21 cellular contexts compared by ENCODE assay signal in genomic region chr5:37165761-37166160, GRCh38.
DNase-seq lines count a peak whose midpoint lies in the region; ATAC-seq, FAIRE-seq and TF ChIP-seq lines count a peak whose summit lies in the region.
"Had no signal": no experiment of that assay in that cellular context is flagged by ENCODE, and none has a peak within 500 bp of the region (broad histone marks: within the 10 kb centered on the region; RNA-seq: fewer than 3 reads in every experiment).

No MANE protein-coding gene starts in this region.

- no peaks in the 10 kb centered on the region for H3K9me3 ChIP-seq in left lung
- H3K9me3 ChIP-seq: BLaER1 treated with 17β-estradiol and CSF1 and Interleukin-3, amounts not matched to agents 10 nM and 100 nM had no signal

- ATAC-seq in left lung: peak; percentile 50
- ATAC-seq in activated T-helper 17 cell treated with anti-CD3 and anti-CD28 coated beads, Interleukin-2, amount 50 U/mL, for 72 hours (replicated peaks): no peak
- ATAC-seq: CD8-positive, alpha-beta T cell; GM23338; HCT116; K562; SK-N-SH treated with all-trans-retinoic acid at 6 μM for 48 hours had no signal

- no peak for TF ChIP-seq POLR2A in H54 (IDR thresholded peaks at IDR 0.05; ENCODE audit: low read depth, low read length)

- peaks cover 0 to 52% of the 10 kb centered on the region in 2 donors for H3K36me3 ChIP-seq in left lung

- in situ Hi-C loops in KBM-7 (cut with MboI; ENCODE audit: low pct_unique_long_range_greater_than_20kb, low sequenced_read_pairs): no loop called here

- no peak overlapping the region for H3K4me3 Mint-ChIP-seq in activated T-helper 17 cell treated with anti-CD3 and anti-CD28 coated beads, Interleukin-2, amount 50 U/mL, for 72 hours
- H3K4me3 Mint-ChIP-seq: CD8-positive, alpha-beta T cell; GM23338 had no signal

- no peaks in the 10 kb centered on the region for H3K4me1 Mint-ChIP-seq in activated T-helper 17 cell treated with anti-CD3 and anti-CD28 coated beads, Interleukin-2, amount 50 U/mL, for 72 hours
- H3K4me1 Mint-ChIP-seq: GM23338 had no signal

- H3K4me1 ChIP-seq in left lung: no peaks in the 10 kb centered on the region
- H3K4me1 ChIP-seq: BLaER1 treated with 17β-estradiol and CSF1 and Interleukin-3, amounts not matched to agents 10 nM and 100 nM had no signal

- no peaks in the 10 kb centered on the region for H3K27me3 ChIP-seq in left lung
- H3K27me3 ChIP-seq: BLaER1 treated with 17β-estradiol and CSF1 and Interleukin-3, amounts not matched to agents 10 nM and 100 nM had no signal

- H3K27ac Mint-ChIP-seq in activated T-helper 17 cell treated with anti-CD3 and anti-CD28 coated beads, Interleukin-2, amount 50 U/mL, for 72 hours: no peak overlapping the region
- H3K27ac Mint-ChIP-seq: CD8-positive, alpha-beta T cell; GM23338 had no signal

- no peaks in the 10 kb centered on the region for H3K27me3 Mint-ChIP-seq in activated T-helper 17 cell treated with anti-CD3 and anti-CD28 coated beads, Interleukin-2, amount 50 U/mL, for 72 hours

- H3K4me3 ChIP-seq in left lung: no peak overlapping the region
- H3K4me3 ChIP-seq: BLaER1 treated with 17β-estradiol and CSF1 and Interleukin-3, amounts not matched to agents 10 nM and 100 nM; GM23338; K562 had no signal

- DNase-seq in H54 (ENCODE audit: insufficient read length, low spot score): no peak
- DNase-seq in glomerular visceral epithelial cell (ENCODE audit: extremely low spot score): peak; percentile 41
- DNase-seq in left lung: no peak
- DNase-seq in EL: no peak
- DNase-seq in KBM-7: no peak
- DNase-seq in DMS79 treated with DMSO at 0.1 percent for 48 hours (lab: John Stamatoyannopoulos, UW): no peak
- DNase-seq: CD8-positive, alpha-beta T cell; DND-41; NCI-H1694 treated with DMSO at 0.1 percent for 48 hours; NCI-H510A; NCI-H748 treated with DMSO at 0.1 percent for 48 hours; RPMI8226; SIG-M5 had no signal

- intact Hi-C loops in left lung (cut with DNase I): no loop called here

- H3K9me3 Mint-ChIP-seq in activated T-helper 17 cell treated with anti-CD3 and anti-CD28 coated beads, Interleukin-2, amount 50 U/mL, for 72 hours: no peaks in the 10 kb centered on the region
- H3K9me3 Mint-ChIP-seq: CD8-positive, alpha-beta T cell; GM23338 had no signal

- TF ChIP-seq CTCF in left lung (IDR thresholded peaks at IDR 0.05): no peak

- FAIRE-seq in H54 (lab: Jason Lieb, UNC): peak; percentile 20
- FAIRE-seq: D721Med, G401.6, K562 had no signal

- H3K27ac ChIP-seq in left lung: no peak overlapping the region
- H3K27ac ChIP-seq: BLaER1 treated with 17β-estradiol and CSF1 and Interleukin-3, amounts not matched to agents 10 nM and 100 nM had no signal

- H3K36me3 Mint-ChIP-seq in activated T-helper 17 cell treated with anti-CD3 and anti-CD28 coated beads, Interleukin-2, amount 50 U/mL, for 72 hours (ENCODE audit: low read depth): peaks cover 34% of the 10 kb centered on the region
